ENCODE assay signal across 12 cellular contexts in genomic region chr17:7550359-7550758, GRCh38. TPM values are rescaled to one million over a fixed set of nuclear protein-coding genes. Genes with fewer than 3 reads are reported as not detected.
DNase-seq lines count a peak whose midpoint lies in the region; ATAC-seq and TF ChIP-seq lines count a peak whose summit lies in the region.
"Had no signal": no experiment of that assay in that cellular context is flagged by ENCODE, and none has a peak within 500 bp of the region (broad histone marks: within the 10 kb centered on the region; RNA-seq: fewer than 3 reads in every experiment).

No MANE protein-coding gene starts in this region.

- TF ChIP-seq CTCF in coronary artery (IDR thresholded peaks at IDR 0.05) (no peak), parathyroid adenoma (IDR thresholded peaks at IDR 0.05) (no peak)

- H3K27me3 ChIP-seq in CD4-positive, alpha-beta memory T cell (ENCODE audit: insufficient read depth, low read length): no peaks in the 10 kb centered on the region
- no peaks in the 10 kb centered on the region for H3K27me3 ChIP-seq in parathyroid adenoma (ENCODE audit: control insufficient read depth, insufficient read depth, low read length)

- H3K4me1 ChIP-seq in CD4-positive, alpha-beta memory T cell (ENCODE audit: insufficient read depth, low read length): peaks cover 45% of the 10 kb centered on the region
- no peaks in the 10 kb centered on the region for H3K4me1 ChIP-seq in parathyroid adenoma

- H3K4me3 ChIP-seq in CD4-positive, alpha-beta memory T cell (ENCODE audit: low read length in 2 of 2): peak overlapping the region in 1 of 2 donors; percentile 82
- H3K4me3 ChIP-seq in coronary artery: peak overlapping the region; percentile 75
- no peak overlapping the region for H3K4me3 ChIP-seq in parathyroid adenoma (ENCODE audit: low read depth, low read length)

- peak; percentile 28 for DNase-seq in A172 (ENCODE audit: low spot score)
- DNase-seq in CD4-positive, alpha-beta memory T cell: no peak
- DNase-seq in coronary artery (ENCODE audit: low spot score): no peak
- no peak for DNase-seq in ecto neural progenitor cell (ENCODE audit: low spot score)
- DNase-seq: activated CD4-positive, alpha-beta T cell treated with anti-CD3 and anti-CD28 coated beads, Interleukin-2, amount 50 U/mL, for 1 hour; NCI-H2081 treated with DMSO at 0.1 percent for 48 hours; stimulated activated CD4-positive, alpha-beta T cell treated with anti-CD3 and anti-CD28 coated beads, Interleukin-1b, Interleukin-23, amount 100 ng/mL, for 48 hours had no signal

- CTCF ChIA-PET in CD4-positive, alpha-beta memory T cell (lab: Charles Lee; ENCODE audit: partially characterized antibody): interaction anchor here (0.6 to 4.4 kb wide), 9 partner anchors 10 to 213 kb away, joined by 3 to 44 read pairs (median 4); partner anchors contain the start of gene SENP3

- H3K36me3 ChIP-seq in CD4-positive, alpha-beta memory T cell (ENCODE audit: insufficient read depth, low read length): no peaks in the 10 kb centered on the region
- H3K36me3 ChIP-seq in parathyroid adenoma (ENCODE audit: control insufficient read depth, insufficient read depth, low read length): no peaks in the 10 kb centered on the region

- H3K4me2 ChIP-seq in parathyroid adenoma (ENCODE audit: low read length): no peak overlapping the region
- H3K4me2 ChIP-seq: KMS-11 had no signal

- peak overlapping the region in 7 of 8 donors; percentile 82 to 96 (median 92) for H3K4me3 Mint-ChIP-seq in CD4-positive, alpha-beta memory T cell

- H3K9me3 ChIP-seq in CD4-positive, alpha-beta memory T cell (ENCODE audit: control insufficient read depth in 1 of 2, low read length in 2 of 2): no peaks in the 10 kb centered on the region
- no peaks in the 10 kb centered on the region for H3K9me3 ChIP-seq in parathyroid adenoma (ENCODE audit: control insufficient read depth, low read length)

- H3K27ac Mint-ChIP-seq in CD4-positive, alpha-beta memory T cell: peak overlapping the region; percentile 22 to 96 (median 94)

- H3K9ac ChIP-seq in parathyroid adenoma: no peak overlapping the region
- H3K9ac ChIP-seq: KMS-11 had no signal

- POLR2A ChIA-PET in CD4-positive, alpha-beta memory T cell (lab: Charles Lee; ENCODE audit: partially characterized antibody): interaction anchor here (1.0 to 5.3 kb wide), 12 partner anchors 10 to 698 kb away, joined by 3 to 56 read pairs (median 13); partner anchors contain the start of genes MPDU1, NEURL4, POLR2A and SENP3

- ATAC-seq in GM21576 (IDR thresholded peaks at IDR 0.05; ENCODE audit: unreplicated experiment) (no peak), GM21717 (IDR thresholded peaks at IDR 0.05; ENCODE audit: unreplicated experiment) (no peak), GM21367 (IDR thresholded peaks at IDR 0.05; ENCODE audit: unreplicated experiment) (no peak)

- peaks cover 16 to 20% of the 10 kb centered on the region in 2 donors for H3K36me3 Mint-ChIP-seq in CD4-positive, alpha-beta memory T cell

- H3K4me1 Mint-ChIP-seq in CD4-positive, alpha-beta memory T cell: peaks cover 33 to 60% (median 50%) of the 10 kb centered on the region in 4 donors

- intact Hi-C loops in CD4-positive, alpha-beta memory T cell (cut with micrococcal nuclease): no loop called here

- H3K27me3 Mint-ChIP-seq in CD4-positive, alpha-beta memory T cell: no peaks in the 10 kb centered on the region

- H3K79me2 ChIP-seq in parathyroid adenoma: no peaks in the 10 kb centered on the region

- H2AFZ ChIP-seq in parathyroid adenoma: no peak overlapping the region

- peak overlapping the region; percentile 79 for H3K27ac ChIP-seq in CD4-positive, alpha-beta memory T cell (ENCODE audit: low read depth, low read length)
- H3K27ac ChIP-seq in coronary artery: peak overlapping the region; percentile 93
- peak overlapping the region; percentile 11 for H3K27ac ChIP-seq in parathyroid adenoma
- H3K27ac ChIP-seq: KMS-11 had no signal

- peaks cover 0 to 1% (median 0%) of the 10 kb centered on the region in 8 donors for H3K9me3 Mint-ChIP-seq in CD4-positive, alpha-beta memory T cell

RNA-seq across cellular contexts. Expression of gene TNFSF12, which starts 1.5 kb away (rescaled TPM):
- total RNA-seq in A172 (2014; rRNA removed; shearing (Covaris generic)): 9.3 and 17.0 TPM in 2 replicates
- 10 to 100 TPM; 45.1 to 52.2 TPM for total RNA-seq in CD4-positive, alpha-beta memory T cell
- 10 to 100 TPM; 45.8 to 72.8 TPM for polyA plus RNA-seq in CD4-positive, alpha-beta memory T cell

RNA-seq across cellular contexts. Expression of gene TNFSF13, which starts 8.2 kb away (rescaled TPM):
- 3.7 and 4.1 TPM in 2 replicates for total RNA-seq in A172 (2014; rRNA removed; shearing (Covaris generic))
- total RNA-seq in CD4-positive, alpha-beta memory T cell: 1 to 10 TPM; 2.9 to 3.8 TPM
- polyA plus RNA-seq in CD4-positive, alpha-beta memory T cell: under 1 TPM in 1 of 2 donors, not detected in 1; 0.68 TPM

RNA-seq across cellular contexts. Expression of gene SENP3, which starts 11.4 kb away (rescaled TPM):
- total RNA-seq in A172 (2014; rRNA removed; shearing (Covaris generic)): 162 and 170 TPM in 2 replicates
- total RNA-seq in CD4-positive, alpha-beta memory T cell: 10 to 100 TPM; 37.7 to 40.1 TPM
- polyA plus RNA-seq in CD4-positive, alpha-beta memory T cell: 10 to 100 TPM; 13.1 to 15.5 TPM

RNA-seq across cellular contexts. Expression of gene CD68, which starts 29.1 kb away (rescaled TPM):
- total RNA-seq in A172 (2014; rRNA removed; shearing (Covaris generic)): 11.5 and 15.6 TPM in 2 replicates
- total RNA-seq in CD4-positive, alpha-beta memory T cell: 10 to 100 TPM; 19.8 to 20.9 TPM
- under 1 TPM in 1 of 2 donors, not detected in 1; 0.59 TPM for polyA plus RNA-seq in CD4-positive, alpha-beta memory T cell

RNA-seq across cellular contexts. Expression of gene MPDU1, which starts 33.3 kb away (rescaled TPM):
- 246 and 350 TPM in 2 replicates for total RNA-seq in A172 (2014; rRNA removed; shearing (Covaris generic))
- 10 to 100 TPM; 23.8 to 25.0 TPM for total RNA-seq in CD4-positive, alpha-beta memory T cell
- 10 to 100 TPM; 41.7 to 50.1 TPM for polyA plus RNA-seq in CD4-positive, alpha-beta memory T cell

Comparison
In these comparisons a context has a peak if more than half of its experiments do, and no peak if none do; other contexts are left out.
1. H3K27ac ChIP-seq: peak in every context shown above with its lines; median percentile 93 in coronary artery; 79 in CD4-positive, alpha-beta memory T cell; 11 in parathyroid adenoma.